Comparison of ENCODE assay signal across 1 cellular context in genomic region chr14:103003850-103004249, GRCh38.
TF ChIP-seq lines count a peak whose summit lies in the region.

No MANE protein-coding gene starts in this region.

TF ChIP-seq in H1, 55 proteins besides CTCF, POLR2A, EP300 and RAD21:
- TF ChIP-seq HDAC2 (IDR thresholded peaks at IDR 0.05; ENCODE audit: borderline replicate concordance in 1 of 2, low read depth in 2 of 2, low read length in 2 of 2) (no peak), POLR2AphosphoS5 (IDR thresholded peaks at IDR 0.05; ENCODE audit: low read depth, low read length) (no peak), ATF2 (IDR thresholded peaks at IDR 0.05; ENCODE audit: low read length) (no peak), EGR1 (IDR thresholded peaks at IDR 0.05; ENCODE audit: borderline replicate concordance, low read depth, low read length) (no peak), MAX (IDR thresholded peaks at IDR 0.05) (no peak), BCL11A (IDR thresholded peaks at IDR 0.05; ENCODE audit: low read depth in 2 of 2, low read length in 2 of 2) (no peak), SP4 (IDR thresholded peaks at IDR 0.05; ENCODE audit: low read length) (no peak), CEBPB (IDR thresholded peaks at IDR 0.05; ENCODE audit: low read depth, low read length) (no peak), USF2 (IDR thresholded peaks at IDR 0.05; ENCODE audit: low read length) (no peak), E2F6 (IDR thresholded peaks at IDR 0.05) (no peak)
